19 cellular contexts compared by ENCODE assay signal in genomic region chr17:61189968-61190367, GRCh38.
DNase-seq lines count a peak whose midpoint lies in the region; ATAC-seq lines count a peak whose summit lies in the region.
"Had no signal": no experiment of that assay in that cellular context is flagged by ENCODE, and none has a peak within 500 bp of the region (broad histone marks: within the 10 kb centered on the region; RNA-seq: fewer than 3 reads in every experiment).

No MANE protein-coding gene starts in this region.

- CTCF ChIA-PET in activated CD8-positive, alpha-beta memory T cell treated with anti-CD3 and anti-CD28 coated beads, Interleukin-2, amount 10 ng/mL, durations not matched to agents 7 days and 5 days (lab: Charles Lee): no interaction called here

- no peak overlapping the region for H3K27ac Mint-ChIP-seq in activated CD8-positive, alpha-beta memory T cell treated with anti-CD3 and anti-CD28 coated beads, Interleukin-2, amount 10 ng/mL, durations not matched to agents 7 days and 5 days
- H3K27ac Mint-ChIP-seq in stimulated activated naive CD8-positive, alpha-beta T cell treated with anti-CD3 and anti-CD28 coated beads, Interleukin-15, amount 100 ng/mL, for 72 hours: no peak overlapping the region
- H3K27ac Mint-ChIP-seq in activated T-helper 17 cell treated with anti-CD3 and anti-CD28 coated beads, Interleukin-2, amount 50 U/mL, for 72 hours: no peak overlapping the region
- H3K27ac Mint-ChIP-seq: B cell; CD4-positive, CD25-positive, alpha-beta regulatory T cell; CD8-positive, alpha-beta T cell; H9 had no signal

- peaks cover 7% of the 10 kb centered on the region for H3K9me3 Mint-ChIP-seq in activated CD8-positive, alpha-beta memory T cell treated with anti-CD3 and anti-CD28 coated beads, Interleukin-2, amount 10 ng/mL, durations not matched to agents 7 days and 5 days (ENCODE audit: low read depth)
- H3K9me3 Mint-ChIP-seq in stimulated activated naive CD8-positive, alpha-beta T cell treated with anti-CD3 and anti-CD28 coated beads, Interleukin-15, amount 100 ng/mL, for 72 hours: peaks cover 6 to 7% of the 10 kb centered on the region in 2 donors
- no peaks in the 10 kb centered on the region for H3K9me3 Mint-ChIP-seq in activated T-helper 17 cell treated with anti-CD3 and anti-CD28 coated beads, Interleukin-2, amount 50 U/mL, for 72 hours
- H3K9me3 Mint-ChIP-seq: CD8-positive, alpha-beta T cell; H9 had no signal

- H3K4me3 Mint-ChIP-seq in activated CD8-positive, alpha-beta memory T cell treated with anti-CD3 and anti-CD28 coated beads, Interleukin-2, amount 10 ng/mL, durations not matched to agents 7 days and 5 days: no peak overlapping the region
- H3K4me3 Mint-ChIP-seq in stimulated activated naive CD8-positive, alpha-beta T cell treated with anti-CD3 and anti-CD28 coated beads, Interleukin-15, amount 100 ng/mL, for 72 hours: no peak overlapping the region
- no peak overlapping the region for H3K4me3 Mint-ChIP-seq in activated T-helper 17 cell treated with anti-CD3 and anti-CD28 coated beads, Interleukin-2, amount 50 U/mL, for 72 hours
- H3K4me3 Mint-ChIP-seq: B cell; CD4-positive, CD25-positive, alpha-beta regulatory T cell; CD8-positive, alpha-beta T cell; H9 had no signal

- no peaks in the 10 kb centered on the region for H3K27me3 Mint-ChIP-seq in activated CD8-positive, alpha-beta memory T cell treated with anti-CD3 and anti-CD28 coated beads, Interleukin-2, amount 10 ng/mL, durations not matched to agents 7 days and 5 days
- H3K27me3 Mint-ChIP-seq in stimulated activated naive CD8-positive, alpha-beta T cell treated with anti-CD3 and anti-CD28 coated beads, Interleukin-15, amount 100 ng/mL, for 72 hours: no peaks in the 10 kb centered on the region
- no peaks in the 10 kb centered on the region for H3K27me3 Mint-ChIP-seq in activated T-helper 17 cell treated with anti-CD3 and anti-CD28 coated beads, Interleukin-2, amount 50 U/mL, for 72 hours
- H3K27me3 Mint-ChIP-seq: B cell had no signal

- peaks cover 10% of the 10 kb centered on the region for H3K4me1 Mint-ChIP-seq in activated CD8-positive, alpha-beta memory T cell treated with anti-CD3 and anti-CD28 coated beads, Interleukin-2, amount 10 ng/mL, durations not matched to agents 7 days and 5 days
- H3K4me1 Mint-ChIP-seq in stimulated activated naive CD8-positive, alpha-beta T cell treated with anti-CD3 and anti-CD28 coated beads, Interleukin-15, amount 100 ng/mL, for 72 hours: no peaks in the 10 kb centered on the region
- H3K4me1 Mint-ChIP-seq in activated T-helper 17 cell treated with anti-CD3 and anti-CD28 coated beads, Interleukin-2, amount 50 U/mL, for 72 hours: no peaks in the 10 kb centered on the region
- H3K4me1 Mint-ChIP-seq: B cell had no signal

- DNase-seq in activated CD8-positive, alpha-beta memory T cell treated with anti-CD3 and anti-CD28 coated beads, Interleukin-2, amount 10 ng/mL, durations not matched to agents 7 days and 5 days: no peak
- no peak for DNase-seq in activated CD8-positive, alpha-beta memory T cell treated with anti-CD3 and anti-CD28 coated beads for 24 hours
- DNase-seq in stimulated activated naive CD8-positive, alpha-beta T cell treated with anti-CD3 and anti-CD28 coated beads, Interleukin-15, amount 100 ng/mL, for 72 hours: no peak
- DNase-seq in stimulated activated naive CD8-positive, alpha-beta T cell treated with anti-CD3 and anti-CD28 coated beads, Interleukin-15, Interleukin-2, amounts not matched to agents 100 U/mL and 50 U/mL, for 24 hours: no peak
- no peak for DNase-seq in stimulated activated CD4-positive, alpha-beta T cell treated with anti-CD3 and anti-CD28 coated beads, Interleukin-2, amount 100 ng/mL, for 48 hours
- DNase-seq in cerebellar cortex (ENCODE audit: low spot score): no peak
- DNase-seq in central memory CD4-positive, alpha-beta T cell: no peak
- DNase-seq: Caco-2; CD4-positive, CD25-positive, alpha-beta regulatory T cell; CD8-positive, alpha-beta T cell; DMS79; EL; GDM1; GM23248; H9 had no signal

- peak; percentile 36 for ATAC-seq in activated CD8-positive, alpha-beta memory T cell treated with anti-CD3 and anti-CD28 coated beads, Interleukin-2, amount 10 ng/mL, durations not matched to agents 7 days and 5 days
- peak; percentile 75 for ATAC-seq in stimulated activated naive CD8-positive, alpha-beta T cell treated with anti-CD3 and anti-CD28 coated beads, Interleukin-15, amount 100 ng/mL, for 72 hours
- no peak for ATAC-seq in stimulated activated naive CD8-positive, alpha-beta T cell treated with anti-CD3 and anti-CD28 coated beads, Interleukin-15, Interleukin-2, amounts not matched to agents 100 U/mL and 50 U/mL, for 24 hours
- peak; percentile 24 for ATAC-seq in activated T-helper 17 cell treated with anti-CD3 and anti-CD28 coated beads, Interleukin-2, amount 50 U/mL, for 72 hours (replicated peaks)
- ATAC-seq: CD8-positive, alpha-beta T cell; GM12878; HCT116 had no signal

- peaks cover 11% of the 10 kb centered on the region for H3K36me3 Mint-ChIP-seq in activated CD8-positive, alpha-beta memory T cell treated with anti-CD3 and anti-CD28 coated beads, Interleukin-2, amount 10 ng/mL, durations not matched to agents 7 days and 5 days
- no peaks in the 10 kb centered on the region for H3K36me3 Mint-ChIP-seq in activated T-helper 17 cell treated with anti-CD3 and anti-CD28 coated beads, Interleukin-2, amount 50 U/mL, for 72 hours (ENCODE audit: low read depth)
- H3K36me3 Mint-ChIP-seq: CD4-positive, CD25-positive, alpha-beta regulatory T cell; CD8-positive, alpha-beta T cell had no signal
